11 cellular contexts compared by ENCODE assay signal in genomic region chrX:83916525-83916924, GRCh38. TPM values are rescaled to one million over a fixed set of nuclear protein-coding genes. Genes with fewer than 3 reads are reported as not detected.
DNase-seq lines count a peak whose midpoint lies in the region; ATAC-seq and TF ChIP-seq lines count a peak whose summit lies in the region.
"Had no signal": no experiment of that assay in that cellular context is flagged by ENCODE, and none has a peak within 500 bp of the region (broad histone marks: within the 10 kb centered on the region; RNA-seq: fewer than 3 reads in every experiment).

No MANE protein-coding gene starts in this region.

- no peak overlapping the region for H3K4me2 ChIP-seq in PC-3 (ENCODE audit: low read length)

- no peaks in the 10 kb centered on the region for H3K4me1 Mint-ChIP-seq in glutamatergic neuron (ENCODE audit: low read depth, unreplicated experiment)
- no peaks in the 10 kb centered on the region for H3K4me1 Mint-ChIP-seq in activated CD4-positive, alpha-beta memory T cell treated with anti-CD3 and anti-CD28 coated beads, Interleukin-2, amount 10 ng/mL, durations not matched to agents 7 days and 5 days
- H3K4me1 Mint-ChIP-seq: central memory CD8-positive, alpha-beta T cell; naive B cell had no signal

- no peak overlapping the region for H2AFZ ChIP-seq in PC-3 (ENCODE audit: low read length)

- TF ChIP-seq CTCF in BJ (IDR thresholded peaks at IDR 0.05; ENCODE audit: insufficient read depth, low read depth, low read length) (peak; percentile 57), GM20000 (IDR thresholded peaks at IDR 0.05; ENCODE audit: extremely low read depth, missing control alignments) (no peak), PC-3 (conservative IDR thresholded peaks at IDR 0.05; ENCODE audit: low read depth, low read length) (peak; percentile 74), glutamatergic neuron (IDR thresholded peaks at IDR 0.05; ENCODE audit: partially characterized antibody, unreplicated experiment) (peak; percentile 60), suprapubic skin (IDR thresholded peaks at IDR 0.05) (no peak)

- no peak for TF ChIP-seq POLR2A in suprapubic skin (IDR thresholded peaks at IDR 0.05)

- BruUV-seq in PC-3 (replicated peaks; lab: Mats Ljungman, UMichigan): no TSS peak

- H3K4me3 Mint-ChIP-seq in glutamatergic neuron (ENCODE audit: unreplicated experiment): no peak overlapping the region
- H3K4me3 Mint-ChIP-seq in activated CD4-positive, alpha-beta memory T cell treated with anti-CD3 and anti-CD28 coated beads, Interleukin-2, amount 10 ng/mL, durations not matched to agents 7 days and 5 days: no peak overlapping the region
- H3K4me3 Mint-ChIP-seq: central memory CD8-positive, alpha-beta T cell; naive B cell had no signal

- TF ChIP-seq EP300 in suprapubic skin (IDR thresholded peaks at IDR 0.05): no peak

- no peak for ATAC-seq in PC-3
- no peak for ATAC-seq in HG03280 (IDR thresholded peaks at IDR 0.05; ENCODE audit: unreplicated experiment)

- H3K79me2 ChIP-seq in PC-3 (ENCODE audit: low read length): no peaks in the 10 kb centered on the region

- DNase-seq in BJ (ENCODE audit: low read depth): no peak
- DNase-seq in GM20000 (ENCODE audit: low spot score): peak; percentile 0
- peak; percentile 55 for DNase-seq in PC-3
- peak; percentile 30 for DNase-seq in glutamatergic neuron
- DNase-seq in activated CD4-positive, alpha-beta memory T cell treated with anti-CD3 and anti-CD28 coated beads, Interleukin-2, amount 10 ng/mL, durations not matched to agents 7 days and 5 days: no peak
- no peak for DNase-seq in suprapubic skin (ENCODE audit: low spot score in 2 of 2)
- no peak for DNase-seq in CD1c-positive myeloid dendritic cell (ENCODE audit: extremely low spot score)
- DNase-seq: naive B cell had no signal

- H3F3A ChIP-seq in PC-3 (ENCODE audit: low read length, unreplicated experiment): no peaks in the 10 kb centered on the region

- H3K4me3 ChIP-seq in BJ (ENCODE audit: low read depth, low read length) (no peak overlapping the region), PC-3 (ENCODE audit: low read length) (no peak overlapping the region), suprapubic skin (no peak overlapping the region)
- H3K4me3 ChIP-seq: SK-N-MC had no signal

- H4K20me1 ChIP-seq in PC-3 (ENCODE audit: low read length): no peaks in the 10 kb centered on the region

- H3K27ac Mint-ChIP-seq in glutamatergic neuron (ENCODE audit: unreplicated experiment): no peak overlapping the region
- no peak overlapping the region for H3K27ac Mint-ChIP-seq in activated CD4-positive, alpha-beta memory T cell treated with anti-CD3 and anti-CD28 coated beads, Interleukin-2, amount 10 ng/mL, durations not matched to agents 7 days and 5 days
- H3K27ac Mint-ChIP-seq: naive B cell had no signal

- H3K36me3 Mint-ChIP-seq in glutamatergic neuron (ENCODE audit: unreplicated experiment): no peaks in the 10 kb centered on the region
- H3K36me3 Mint-ChIP-seq in activated CD4-positive, alpha-beta memory T cell treated with anti-CD3 and anti-CD28 coated beads, Interleukin-2, amount 10 ng/mL, durations not matched to agents 7 days and 5 days (ENCODE audit: low read depth): no peaks in the 10 kb centered on the region

- no peaks in the 10 kb centered on the region for H3K27me3 Mint-ChIP-seq in glutamatergic neuron (ENCODE audit: unreplicated experiment)
- H3K27me3 Mint-ChIP-seq in activated CD4-positive, alpha-beta memory T cell treated with anti-CD3 and anti-CD28 coated beads, Interleukin-2, amount 10 ng/mL, durations not matched to agents 7 days and 5 days: no peaks in the 10 kb centered on the region
- H3K27me3 Mint-ChIP-seq: central memory CD8-positive, alpha-beta T cell; naive B cell had no signal

- 21% methylated on average over 2 of the region's 2 CpGs for WGBS in suprapubic skin

- H3K36me3 ChIP-seq in BJ (ENCODE audit: control insufficient read depth, insufficient read depth, low read length) (no peaks in the 10 kb centered on the region), PC-3 (ENCODE audit: low read depth, low read length) (no peaks in the 10 kb centered on the region), suprapubic skin (no peaks in the 10 kb centered on the region)

- H3K27me3 ChIP-seq in BJ (ENCODE audit: control insufficient read depth, insufficient read depth, low read length) (no peaks in the 10 kb centered on the region), PC-3 (ENCODE audit: low read length) (no peaks in the 10 kb centered on the region), suprapubic skin (no peaks in the 10 kb centered on the region)

- H3K4me1 ChIP-seq in PC-3 (ENCODE audit: insufficient read depth, low read length): no peaks in the 10 kb centered on the region
- no peaks in the 10 kb centered on the region for H3K4me1 ChIP-seq in suprapubic skin

- POLR2A ChIA-PET in BJ (lab: Charles Lee) (no interaction called here), PC-3 (lab: Charles Lee; ENCODE audit: unreplicated experiment) (no interaction called here)
- POLR2A ChIA-PET in activated CD4-positive, alpha-beta memory T cell treated with anti-CD3 and anti-CD28 coated beads, Interleukin-2, amount 10 ng/mL, durations not matched to agents 7 days and 5 days (lab: Charles Lee): no interaction called here

- H3K27ac ChIP-seq in PC-3 (ENCODE audit: low read length) (no peak overlapping the region), suprapubic skin (no peak overlapping the region)
- H3K27ac ChIP-seq: SK-N-MC had no signal

- CTCF ChIA-PET in BJ (lab: Yijun Ruan, JAX) (interaction anchor here (0.6 kb wide), 1 partner anchor 8 kb away, joined by 3 read pairs; no protein-coding TSS in a partner anchor), PC-3 (lab: Charles Lee) (no interaction called here)
- CTCF ChIA-PET in activated CD4-positive, alpha-beta memory T cell treated with anti-CD3 and anti-CD28 coated beads, Interleukin-2, amount 10 ng/mL, durations not matched to agents 7 days and 5 days (lab: Charles Lee): no interaction called here

- no peaks in the 10 kb centered on the region for H3K9me3 Mint-ChIP-seq in glutamatergic neuron (ENCODE audit: unreplicated experiment)
- no peaks in the 10 kb centered on the region for H3K9me3 Mint-ChIP-seq in activated CD4-positive, alpha-beta memory T cell treated with anti-CD3 and anti-CD28 coated beads, Interleukin-2, amount 10 ng/mL, durations not matched to agents 7 days and 5 days
- H3K9me3 Mint-ChIP-seq: central memory CD8-positive, alpha-beta T cell had no signal

- H3K9ac ChIP-seq in PC-3 (ENCODE audit: low read length): no peak overlapping the region

- H3K9me2 ChIP-seq in PC-3 (replicated peaks; ENCODE audit: low read length): no peaks in the 10 kb centered on the region

- intact Hi-C loops in PC-3 (cut with micrococcal nuclease): no loop called here

- H3K9me3 ChIP-seq in PC-3 (ENCODE audit: low read length) (no peaks in the 10 kb centered on the region), suprapubic skin (no peaks in the 10 kb centered on the region)

RNA-seq across cellular contexts. Expression of gene CYLC1, which starts 55.6 kb away (rescaled TPM):
- polyA plus RNA-seq in BJ (2011; rRNA removed): not detected in 2 replicates
- polyA minus RNA-seq in BJ (2011; rRNA and poly(A)+ RNA removed): not detected in 2 replicates
- total RNA-seq in PC-3 (2014; rRNA removed) (not detected in 2 replicates), glutamatergic neuron (ENCODE audit: unreplicated experiment) (not detected), suprapubic skin (not detected)
- not detected for total RNA-seq in activated CD4-positive, alpha-beta memory T cell treated with anti-CD3 and anti-CD28 coated beads, Interleukin-2, amount 10 ng/mL, durations not matched to agents 7 days and 5 days

Comparison
In these comparisons a context has a peak if more than half of its experiments do, and no peak if none do; other contexts are left out.
1. DNase-seq: peak in GM20000 (single experiment), PC-3 (single experiment) and glutamatergic neuron (single experiment); none in BJ (single experiment), activated CD4-positive, alpha-beta memory T cell treated with anti-CD3 and anti-CD28 coated beads, Interleukin-2, amount 10 ng/mL, durations not matched to agents 7 days and 5 days (single experiment), suprapubic skin (0 of 2) and CD1c-positive myeloid dendritic cell (single experiment).
2. CTCF ChIP-seq: peak in BJ (single experiment), PC-3 (single experiment) and glutamatergic neuron (single experiment); none in GM20000 (single experiment) and suprapubic skin (0 of 2).